Comparison of ENCODE assay signal across 20 cellular contexts in genomic region chr5:7347377-7347776, GRCh38. TPM values are rescaled to one million over a fixed set of nuclear protein-coding genes. Genes with fewer than 3 reads are reported as not detected.
A peak's percentile ranks its signal among the peaks of the same experiment; 100 is the strongest.
DNase-seq lines count a peak whose midpoint lies in the region; ATAC-seq and TF ChIP-seq lines count a peak whose summit lies in the region.
"Had no signal": no experiment of that assay in that cellular context is flagged by ENCODE, and none has a peak within 500 bp of the region (broad histone marks: within the 10 kb centered on the region; RNA-seq: fewer than 3 reads in every experiment).

No MANE protein-coding gene starts in this region.

- CTCF ChIA-PET in WTC11 (lab: Charles Lee) = interaction anchor here (0.5 to 2.1 kb wide), 3 partner anchors 45 to 172 kb away, joined by 3 to 6 read pairs (median 3); no protein-coding TSS in a partner anchor

- H4K91ac ChIP-seq in trophoblast cell (ENCODE audit: low read depth, low read length) = no peak overlapping the region

- H3K4me3 ChIP-seq in trophoblast cell (ENCODE audit: low read depth, low read length) = no peak overlapping the region
- H3K4me3 ChIP-seq: BLaER1 treated with 17β-estradiol and CSF1 and Interleukin-3, amounts not matched to agents 10 nM and 100 nM had no signal

- no peak overlapping the region for H2AK5ac ChIP-seq in trophoblast cell (ENCODE audit: low read length)

- H2BK5ac ChIP-seq in trophoblast cell (ENCODE audit: low read depth, low read length, poor library complexity) = no peak overlapping the region

- H4K8ac ChIP-seq in trophoblast cell (ENCODE audit: low read depth, low read length) = no peak overlapping the region

- no peaks in the 10 kb centered on the region for H3K36me3 ChIP-seq in trophoblast cell (ENCODE audit: control insufficient read depth in 1 of 2, insufficient read depth in 2 of 2, low read length in 2 of 2)
- H3K36me3 ChIP-seq: BLaER1 treated with 17β-estradiol and CSF1 and Interleukin-3, amounts not matched to agents 10 nM and 100 nM had no signal

- H3K27me3 Mint-ChIP-seq in WTC11 (ENCODE audit: low read depth) (peaks cover 6% of the 10 kb centered on the region; the same call in 1 of the 2 replicates), glutamatergic neuron (ENCODE audit: unreplicated experiment) (peaks cover 1% of the 10 kb centered on the region), nephron progenitor cell (ENCODE audit: low read depth, poor library complexity) (peaks cover under 1% of the 10 kb centered on the region)
- H3K27me3 Mint-ChIP-seq: CD8-positive, alpha-beta memory T cell had no signal

- H3K4me3 Mint-ChIP-seq in WTC11 (no peak overlapping the region), glutamatergic neuron (ENCODE audit: unreplicated experiment) (no peak overlapping the region), nephron progenitor cell (no peak overlapping the region)
- H3K4me3 Mint-ChIP-seq: CD8-positive, alpha-beta memory T cell had no signal

- H3K9me3 ChIP-seq in trophoblast cell (ENCODE audit: insufficient read depth, low read depth, low read length) = peaks cover 3% of the 10 kb centered on the region
- H3K9me3 ChIP-seq: SK-N-SH had no signal

- H3K27me3 ChIP-seq in trophoblast cell (ENCODE audit: insufficient read depth, low read length) = no peaks in the 10 kb centered on the region
- H3K27me3 ChIP-seq: BLaER1 treated with 17β-estradiol and CSF1 and Interleukin-3, amounts not matched to agents 10 nM and 100 nM had no signal

- no peak overlapping the region for H4K12ac ChIP-seq in trophoblast cell (ENCODE audit: low read depth, low read length)

- H3K23ac ChIP-seq in trophoblast cell (ENCODE audit: low read length) = no peak overlapping the region

- no peak overlapping the region for H3K4me2 ChIP-seq in trophoblast cell (ENCODE audit: low read length)
- H3K4me2 ChIP-seq: BLaER1 treated with 17β-estradiol and CSF1 and Interleukin-3, amounts not matched to agents 10 nM and 100 nM; KMS-11; SK-N-SH had no signal

- no peak overlapping the region for H3K18ac ChIP-seq in trophoblast cell (ENCODE audit: low read length)

- peaks cover 22% of the 10 kb centered on the region for H3K9me3 Mint-ChIP-seq in WTC11
- H3K9me3 Mint-ChIP-seq in glutamatergic neuron (ENCODE audit: unreplicated experiment) = peaks cover 2% of the 10 kb centered on the region
- H3K9me3 Mint-ChIP-seq in nephron progenitor cell = peaks cover 24% of the 10 kb centered on the region

- peaks cover 21% of the 10 kb centered on the region for H3K36me3 Mint-ChIP-seq in WTC11
- peaks cover 13% of the 10 kb centered on the region for H3K36me3 Mint-ChIP-seq in glutamatergic neuron (ENCODE audit: unreplicated experiment)
- peaks cover 2% of the 10 kb centered on the region for H3K36me3 Mint-ChIP-seq in nephron progenitor cell (ENCODE audit: low read depth)
- H3K36me3 Mint-ChIP-seq: CD8-positive, alpha-beta memory T cell had no signal

- H2AFZ ChIP-seq in trophoblast cell (ENCODE audit: insufficient read depth, low read length, poor library complexity) = no peak overlapping the region

- no peaks in the 10 kb centered on the region for H3K79me1 ChIP-seq in trophoblast cell (ENCODE audit: low read length)

- intact Hi-C loops in Right ventricle myocardium inferior (cut with DNase I) = no loop called here

- no peak overlapping the region for H3K4ac ChIP-seq in trophoblast cell (ENCODE audit: low read depth, low read length)

- no peak overlapping the region for H3K14ac ChIP-seq in trophoblast cell (ENCODE audit: low read length)

- peak; percentile 84 for ATAC-seq in WTC11
- ATAC-seq in Right ventricle myocardium inferior = no peak
- ATAC-seq: Panc1 had no signal

- POLR2A ChIA-PET in WTC11 (lab: Charles Lee) = interaction anchor here (1.2 kb wide), 1 partner anchor 15 kb away, joined by 3 read pairs; no protein-coding TSS in a partner anchor

- no peak overlapping the region for H3K27ac ChIP-seq in trophoblast cell (ENCODE audit: low read depth, low read length)
- H3K27ac ChIP-seq: BLaER1 treated with 17β-estradiol and CSF1 and Interleukin-3, amounts not matched to agents 10 nM and 100 nM; KMS-11 had no signal

- TF ChIP-seq CTCF in WTC11 (IDR thresholded peaks at IDR 0.05) (no peak), glutamatergic neuron (IDR thresholded peaks at IDR 0.05; ENCODE audit: partially characterized antibody, unreplicated experiment) (no peak), nephron progenitor cell (IDR thresholded peaks at IDR 0.05) (no peak)

- no peak overlapping the region for H2BK120ac ChIP-seq in trophoblast cell (ENCODE audit: insufficient read depth, low read length, poor library complexity)

- peak; percentile 17 for DNase-seq in D341Med (ENCODE audit: low spot score)
- peak; percentile 18 for DNase-seq in WTC11 (ENCODE audit: low spot score)
- DNase-seq in glutamatergic neuron = peak; percentile 45
- no peak for DNase-seq in nephron progenitor cell
- DNase-seq in NCI-H1694 treated with DMSO at 0.1 percent for 48 hours (lab: John Stamatoyannopoulos, UW) = no peak
- no peak for DNase-seq in trophoblast cell
- no peak for DNase-seq in HuH-7 (ENCODE audit: low spot score)
- no peak for DNase-seq in Right ventricle myocardium inferior (ENCODE audit: missing footprints)
- DNase-seq: CD8-positive, alpha-beta memory T cell; HCEC 1CT; NCI-H1436; NCI-H2029 treated with DMSO at 0.1 percent for 48 hours; NCI-H510A; NCI-H82; Right ventricle myocardium superior; SK-N-SH had no signal

- H3K27ac Mint-ChIP-seq in WTC11 = peak overlapping the region; percentile 86
- peak overlapping the region; percentile 75 for H3K27ac Mint-ChIP-seq in glutamatergic neuron (ENCODE audit: unreplicated experiment)
- peak overlapping the region; percentile 10 for H3K27ac Mint-ChIP-seq in nephron progenitor cell

- WGBS in trophoblast cell (ENCODE audit: extremely low coverage, insufficient coverage, insufficient read length) = no CpG with 5 or more reads among the region's 6 CpGs

- no peaks in the 10 kb centered on the region for H3K4me1 ChIP-seq in trophoblast cell (ENCODE audit: control insufficient read depth in 1 of 2, insufficient read depth in 2 of 2, low read length in 2 of 2)
- H3K4me1 ChIP-seq: BLaER1 treated with 17β-estradiol and CSF1 and Interleukin-3, amounts not matched to agents 10 nM and 100 nM had no signal

- H3K4me1 Mint-ChIP-seq in WTC11 = peaks cover 25% of the 10 kb centered on the region
- H3K4me1 Mint-ChIP-seq in glutamatergic neuron (ENCODE audit: low read depth, unreplicated experiment) = peaks cover 24% of the 10 kb centered on the region
- no peaks in the 10 kb centered on the region for H3K4me1 Mint-ChIP-seq in nephron progenitor cell
- H3K4me1 Mint-ChIP-seq: CD8-positive, alpha-beta memory T cell had no signal

- H3K9ac ChIP-seq in trophoblast cell (ENCODE audit: low read length) = no peak overlapping the region
- H3K9ac ChIP-seq: BLaER1 treated with 17β-estradiol and CSF1 and Interleukin-3, amounts not matched to agents 10 nM and 100 nM; KMS-11; SK-N-SH had no signal

- H3K79me2 ChIP-seq in trophoblast cell (ENCODE audit: control insufficient read depth, insufficient read depth, low read length, poor library complexity) = no peaks in the 10 kb centered on the region

- no peak overlapping the region for H2BK12ac ChIP-seq in trophoblast cell (ENCODE audit: low read length)

TF ChIP-seq in WTC11, 78 proteins besides CTCF, POLR2A, EP300 and RAD21:
- TF ChIP-seq ZNF532 (CRISPR knock-in tag; IDR thresholded peaks at IDR 0.05; ENCODE audit: borderline replicate concordance) = no peak
- peak; percentile 40; the same call in 1 of the 2 replicates for TF ChIP-seq TEAD1 (CRISPR knock-in tag; IDR thresholded peaks at IDR 0.05)

RNA-seq across cellular contexts. Expression of gene ADCY2, which starts 48.6 kb away (rescaled TPM):
- total RNA-seq in WTC11 (2021) (142 to 165 TPM (median 154 TPM) in 3 replicates), glutamatergic neuron (ENCODE audit: unreplicated experiment) (3.8 TPM), Right ventricle myocardium inferior (0.19 TPM)
- 2.0 and 2.9 TPM in 2 replicates for polyA plus RNA-seq in trophoblast cell (2013)
- total RNA-seq: CD8-positive, alpha-beta memory T cell; M059J had no signal
- polyA plus RNA-seq: CD8-positive, alpha-beta memory T cell; SK-N-SH had no signal

Comparison
In these comparisons a context has a peak if more than half of its experiments do, and no peak if none do; other contexts are left out.
1. DNase-seq: peak in D341Med (single experiment), WTC11 (single experiment) and glutamatergic neuron (single experiment); none in nephron progenitor cell (single experiment), NCI-H1694 treated with DMSO at 0.1 percent for 48 hours (single experiment), trophoblast cell (0 of 2), HuH-7 (single experiment) and Right ventricle myocardium inferior (single experiment).
2. H3K27ac Mint-ChIP-seq: peak in every context shown above with its lines; median percentile 86 in WTC11; 75 in glutamatergic neuron; 10 in nephron progenitor cell.
3. RNA of gene ADCY2, which starts 48.6 kb away (total RNA-seq): 142 to 165 TPM in WTC11; 3.8 TPM in glutamatergic neuron (single experiment) and 0.19 TPM in Right ventricle myocardium inferior (single experiment); every median in the first group is over 10 times any median in the second.